8 cellular contexts compared by ENCODE assay signal in the genomic region with DNA sequence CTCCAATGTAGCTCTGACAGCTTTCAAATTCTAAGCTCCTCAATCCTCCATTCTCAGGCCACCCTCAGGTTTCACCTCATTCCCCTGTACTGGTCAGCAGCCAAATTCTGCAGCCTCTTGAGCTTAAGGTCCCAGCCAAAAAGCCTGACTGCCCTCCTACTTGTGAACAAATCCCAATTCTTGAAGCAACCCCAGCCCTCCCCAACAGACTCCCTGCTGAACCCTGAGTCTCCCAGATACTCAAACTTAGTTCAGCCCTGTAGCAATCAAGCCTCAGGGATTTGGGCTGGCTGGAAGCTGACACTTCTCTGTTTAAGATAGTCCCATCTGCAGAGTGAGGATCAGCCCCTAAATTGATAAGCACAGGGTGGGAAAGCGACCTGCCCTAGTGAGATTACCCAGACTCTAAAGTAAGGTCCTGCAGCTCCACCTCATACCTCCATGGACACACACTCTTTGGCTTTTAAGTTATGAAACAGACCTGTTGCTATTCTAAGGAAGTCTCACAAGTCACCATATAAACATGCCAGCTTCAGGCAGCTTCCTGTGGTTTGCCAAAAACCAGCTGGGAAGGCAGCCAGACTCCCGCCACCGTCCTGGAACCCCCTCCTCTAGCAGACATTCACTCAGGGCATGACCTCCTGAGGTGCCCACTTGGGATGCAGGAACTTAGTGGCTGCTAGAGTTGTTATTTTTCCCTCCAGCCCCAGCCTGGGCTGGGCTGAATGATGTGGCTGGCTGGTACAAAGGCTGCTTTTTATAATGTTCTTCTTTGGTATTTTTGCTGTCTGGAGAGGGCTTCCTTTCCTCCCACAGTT.
DNase-seq lines count a peak whose midpoint lies in the region; ATAC-seq and TF ChIP-seq lines count a peak whose summit lies in the region.

No MANE protein-coding gene starts in this region.

- CTCF ChIA-PET in activated CD8-positive, alpha-beta memory T cell treated with anti-CD3 and anti-CD28 coated beads, Interleukin-2, amount 10 ng/mL, durations not matched to agents 7 days and 5 days (lab: Charles Lee) = interaction anchor here (0.8 to 1.8 kb wide), 5 partner anchors 9 to 109 kb away, joined by 3 to 5 read pairs (median 4); no protein-coding TSS in a partner anchor
- CTCF ChIA-PET in CD4-positive, alpha-beta T cell (lab: Charles Lee) = interaction anchor here (1.5 kb wide), 1 partner anchor 109 kb away, joined by 4 read pairs; no protein-coding TSS in a partner anchor

- ATAC-seq in activated CD8-positive, alpha-beta memory T cell treated with anti-CD3 and anti-CD28 coated beads, Interleukin-2, amount 10 ng/mL, durations not matched to agents 7 days and 5 days = peak; percentile 63
- ATAC-seq in CD4-positive, alpha-beta T cell (ENCODE audit: poor library complexity) = no peak

- peak overlapping the region; percentile 61 for H3K27ac Mint-ChIP-seq in activated CD8-positive, alpha-beta memory T cell treated with anti-CD3 and anti-CD28 coated beads, Interleukin-2, amount 10 ng/mL, durations not matched to agents 7 days and 5 days
- H3K27ac Mint-ChIP-seq in mesothelial cell of epicardium = peak overlapping the region; percentile 75
- no peak overlapping the region for H3K27ac Mint-ChIP-seq in CD4-positive, alpha-beta T cell

- no peaks in the 10 kb centered on the region for H3K27me3 Mint-ChIP-seq in activated CD8-positive, alpha-beta memory T cell treated with anti-CD3 and anti-CD28 coated beads, Interleukin-2, amount 10 ng/mL, durations not matched to agents 7 days and 5 days
- no peaks in the 10 kb centered on the region for H3K27me3 Mint-ChIP-seq in mesothelial cell of epicardium (ENCODE audit: low read depth)
- H3K27me3 Mint-ChIP-seq in CD4-positive, alpha-beta T cell = no peaks in the 10 kb centered on the region

- intact Hi-C loops in CD4-positive, alpha-beta T cell (cut with DNase I, micrococcal nuclease) = no loop called here

- peaks cover 2% of the 10 kb centered on the region for H3K36me3 Mint-ChIP-seq in activated CD8-positive, alpha-beta memory T cell treated with anti-CD3 and anti-CD28 coated beads, Interleukin-2, amount 10 ng/mL, durations not matched to agents 7 days and 5 days
- H3K36me3 Mint-ChIP-seq in mesothelial cell of epicardium = no peaks in the 10 kb centered on the region
- no peaks in the 10 kb centered on the region for H3K36me3 Mint-ChIP-seq in CD4-positive, alpha-beta T cell (ENCODE audit: low read depth)

- H3K9me3 ChIP-seq in CD4-positive, alpha-beta T cell (ENCODE audit: control insufficient read depth, low read length) = no peaks in the 10 kb centered on the region

- peaks cover 33% of the 10 kb centered on the region for H3K4me1 Mint-ChIP-seq in activated CD8-positive, alpha-beta memory T cell treated with anti-CD3 and anti-CD28 coated beads, Interleukin-2, amount 10 ng/mL, durations not matched to agents 7 days and 5 days
- peaks cover 25% of the 10 kb centered on the region for H3K4me1 Mint-ChIP-seq in mesothelial cell of epicardium
- H3K4me1 Mint-ChIP-seq in CD4-positive, alpha-beta T cell (ENCODE audit: low read depth) = peaks cover 20% of the 10 kb centered on the region

- DNase-seq in activated CD8-positive, alpha-beta memory T cell treated with anti-CD3 and anti-CD28 coated beads, Interleukin-2, amount 10 ng/mL, durations not matched to agents 7 days and 5 days = no peak
- DNase-seq in activated CD8-positive, alpha-beta memory T cell treated with anti-CD3 and anti-CD28 coated beads, Interleukin-2, amount 50 U/mL, for 48 hours = no peak
- DNase-seq in NB4 (ENCODE audit: low read depth) = peak; percentile 76
- DNase-seq in choroid plexus epithelial cell (ENCODE audit: low read depth) = peak; percentile 26
- no peak for DNase-seq in mesothelial cell of epicardium (ENCODE audit: low spot score in 2 of 2, unreplicated experiment in 2 of 2)
- no peak for DNase-seq in middle frontal gyrus (ENCODE audit: extremely low spot score, low spot score)
- no peak for DNase-seq in stimulated activated CD4-positive, alpha-beta T cell treated with anti-CD3 and anti-CD28 coated beads, Interleukin-4, amount 100 ng/mL, for 1 hour
- DNase-seq in CD4-positive, alpha-beta T cell = no peak

- no peaks in the 10 kb centered on the region for H3K27me3 ChIP-seq in CD4-positive, alpha-beta T cell (ENCODE audit: control insufficient read depth, insufficient read depth, low read length)

- no peaks in the 10 kb centered on the region for H3K9me3 Mint-ChIP-seq in activated CD8-positive, alpha-beta memory T cell treated with anti-CD3 and anti-CD28 coated beads, Interleukin-2, amount 10 ng/mL, durations not matched to agents 7 days and 5 days (ENCODE audit: low read depth)
- no peaks in the 10 kb centered on the region for H3K9me3 Mint-ChIP-seq in mesothelial cell of epicardium
- H3K9me3 Mint-ChIP-seq in CD4-positive, alpha-beta T cell = no peaks in the 10 kb centered on the region

- H3K27ac ChIP-seq in CD4-positive, alpha-beta T cell (ENCODE audit: low read depth, low read length) = no peak overlapping the region

- no peak for TF ChIP-seq POLR2A in NB4 (IDR thresholded peaks at IDR 0.05; ENCODE audit: extremely low read depth, insufficient read length)

- TF ChIP-seq CTCF in NB4 (IDR thresholded peaks at IDR 0.05; ENCODE audit: low read depth, low read length) (no peak), choroid plexus epithelial cell (conservative IDR thresholded peaks at IDR 0.05; ENCODE audit: low read depth, low read length) (no peak), mesothelial cell of epicardium (IDR thresholded peaks at IDR 0.05; ENCODE audit: unreplicated experiment) (no peak)
- TF ChIP-seq CTCF in CD4-positive, alpha-beta T cell (IDR thresholded peaks at IDR 0.05) = no peak

- H3K4me3 Mint-ChIP-seq in activated CD8-positive, alpha-beta memory T cell treated with anti-CD3 and anti-CD28 coated beads, Interleukin-2, amount 10 ng/mL, durations not matched to agents 7 days and 5 days = no peak overlapping the region
- no peak overlapping the region for H3K4me3 Mint-ChIP-seq in mesothelial cell of epicardium
- no peak overlapping the region for H3K4me3 Mint-ChIP-seq in CD4-positive, alpha-beta T cell

- H3K4me3 ChIP-seq in NB4 (ENCODE audit: low read depth, low read length) (no peak overlapping the region), choroid plexus epithelial cell (ENCODE audit: low read depth, low read length) (no peak overlapping the region)

- POLR2A ChIA-PET in CD4-positive, alpha-beta T cell (lab: Charles Lee) = interaction anchor here (1.5 kb wide), 1 partner anchor 13 kb away, joined by 5 read pairs; no protein-coding TSS in a partner anchor

Comparison
In these comparisons a context has a peak if more than half of its experiments do, and no peak if none do; other contexts are left out.
1. DNase-seq: peak in NB4 (single experiment) and choroid plexus epithelial cell (single experiment); none in activated CD8-positive, alpha-beta memory T cell treated with anti-CD3 and anti-CD28 coated beads, Interleukin-2, amount 10 ng/mL, durations not matched to agents 7 days and 5 days (single experiment), activated CD8-positive, alpha-beta memory T cell treated with anti-CD3 and anti-CD28 coated beads, Interleukin-2, amount 50 U/mL, for 48 hours (single experiment), mesothelial cell of epicardium (0 of 2), middle frontal gyrus (single experiment), stimulated activated CD4-positive, alpha-beta T cell treated with anti-CD3 and anti-CD28 coated beads, Interleukin-4, amount 100 ng/mL, for 1 hour (single experiment) and CD4-positive, alpha-beta T cell (0 of 10).